ENCODE assay signal across 9 cellular contexts in the genomic region with DNA sequence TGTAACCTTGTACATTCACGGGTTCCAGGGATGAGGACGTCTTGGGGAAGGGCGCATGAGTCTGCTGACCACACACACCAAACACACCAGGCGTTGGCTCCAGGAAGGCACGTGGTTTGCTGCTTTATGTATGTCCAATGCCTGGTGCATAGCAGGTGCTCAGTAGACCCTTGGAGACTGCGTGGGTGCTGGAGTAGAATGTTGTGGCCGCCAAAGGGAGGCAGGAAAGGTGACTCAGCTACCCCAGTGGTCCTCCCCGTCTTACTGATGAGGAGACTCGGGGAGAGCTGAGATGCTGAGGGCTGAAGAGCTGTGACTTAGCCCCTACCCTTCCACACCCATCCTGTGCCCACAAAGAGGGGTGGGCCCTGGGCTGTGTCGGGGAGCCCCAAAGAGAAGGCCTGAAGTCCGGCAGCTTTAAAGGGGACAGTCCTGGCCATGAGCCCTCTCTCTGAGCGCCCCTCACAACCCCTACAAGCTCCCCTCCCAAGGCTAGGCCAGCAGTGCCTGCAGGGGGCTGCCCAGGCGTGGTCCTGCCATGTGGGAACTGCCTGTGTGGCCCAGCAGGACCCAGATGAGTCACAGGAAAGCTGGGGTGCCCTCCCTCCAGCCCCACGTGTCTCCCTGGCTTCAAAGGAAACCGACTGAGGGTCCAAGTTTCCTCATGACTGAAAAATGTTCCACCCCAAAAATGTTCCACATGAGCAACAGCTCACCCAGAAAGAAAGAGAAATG. TPM values are rescaled to one million over a fixed set of nuclear protein-coding genes. Genes with fewer than 3 reads are reported as not detected.
DNase-seq lines count a peak whose midpoint lies in the region; ATAC-seq and TF ChIP-seq lines count a peak whose summit lies in the region.
"Had no signal": no experiment of that assay in that cellular context is flagged by ENCODE, and none has a peak within 500 bp of the region (broad histone marks: within the 10 kb centered on the region; RNA-seq: fewer than 3 reads in every experiment).

No MANE protein-coding gene starts in this region.

- no peaks in the 10 kb centered on the region for H3K9me3 Mint-ChIP-seq in HFFc6

- no peak overlapping the region; the same call in 1 of the 2 replicates for H3K4me3 Mint-ChIP-seq in HFFc6

- H3K27ac ChIP-seq in RWPE1, result no peak overlapping the region
- H3K27ac ChIP-seq: epithelial cell of prostate had no signal

- peak; percentile 52 for DNase-seq in HFFc6
- peak; percentile 49 to 58 for DNase-seq in activated CD4-positive, alpha-beta T cell treated with anti-CD3 and anti-CD28 coated beads, Interleukin-2, amount 50 U/mL, for 4 hours
- peak; percentile 36 for DNase-seq in fibroblast of the conjunctiva (ENCODE audit: low read depth)
- DNase-seq in stimulated activated CD8-positive, alpha-beta memory T cell treated with anti-CD3 and anti-CD28 coated beads, Interleukin-12 subunit alpha, Interleukin-12 subunit beta, amount 100 ng/mL, for 4 hours (ENCODE audit: low read depth), result peak; percentile 35
- DNase-seq in iPS-NIHi7 (ENCODE audit: extremely low spot score), result no peak
- DNase-seq in NCI-H526 treated with DMSO at 0.1 percent for 48 hours (lab: John Stamatoyannopoulos, UW), result no peak
- DNase-seq in RWPE1 (ENCODE audit: low spot score), result no peak

- peak overlapping the region; percentile 32 for H3K27ac Mint-ChIP-seq in HFFc6

- peaks cover 18% of the 10 kb centered on the region for H3K27me3 Mint-ChIP-seq in HFFc6 (ENCODE audit: insufficient read depth)

- H3K36me3 Mint-ChIP-seq in HFFc6 (ENCODE audit: low read depth), result no peaks in the 10 kb centered on the region

- CTCF ChIA-PET in RWPE1 (lab: Yijun Ruan, JAX), result interaction anchor here (0.5 to 2.3 kb wide), 4 partner anchors 9 to 489 kb away, joined by 3 to 9 read pairs (median 4); no protein-coding TSS in a partner anchor

- no peak for TF ChIP-seq CTCF in HFFc6 (IDR thresholded peaks at IDR 0.05)
- no peak for TF ChIP-seq CTCF in RWPE1 (conservative IDR thresholded peaks at IDR 0.05; ENCODE audit: low read depth)

- POLR2A ChIA-PET in RWPE1 (lab: Yijun Ruan, JAX; ENCODE audit: low non-redundant PET), result no interaction called here

- H3K4me1 Mint-ChIP-seq in HFFc6 (ENCODE audit: low read depth), result peaks cover 41% of the 10 kb centered on the region

- no peak for ATAC-seq in GM21825 (IDR thresholded peaks at IDR 0.05; ENCODE audit: unreplicated experiment)

RNA-seq across cellular contexts. Expression of gene PTGIS, which starts 28.0 kb away (rescaled TPM):
- under 1 TPM in 1 of 6 experiments, not detected in 5; 0.05 TPM for total RNA-seq in HFFc6 (2021; fragmentation: NEBNext Ultra II Directional; extraction: Animal tissue kit (Norgen Biotek cat#: 25700))

Comparison
In these comparisons a context has a peak if more than half of its experiments do, and no peak if none do; other contexts are left out.
1. DNase-seq: peak in HFFc6 (single experiment), activated CD4-positive, alpha-beta T cell treated with anti-CD3 and anti-CD28 coated beads, Interleukin-2, amount 50 U/mL, for 4 hours (2 of 2), fibroblast of the conjunctiva (single experiment) and stimulated activated CD8-positive, alpha-beta memory T cell treated with anti-CD3 and anti-CD28 coated beads, Interleukin-12 subunit alpha, Interleukin-12 subunit beta, amount 100 ng/mL, for 4 hours (single experiment); none in iPS-NIHi7 (single experiment), NCI-H526 treated with DMSO at 0.1 percent for 48 hours (single experiment) and RWPE1 (single experiment).